In genomic region chr2:85902496-85902895, GRCh38 we compare ENCODE assay signal across 14 cellular contexts. TPM values are rescaled to one million over a fixed set of nuclear protein-coding genes. Genes with fewer than 3 reads are reported as not detected.
DNase-seq lines count a peak whose midpoint lies in the region; ATAC-seq and TF ChIP-seq lines count a peak whose summit lies in the region.
"Had no signal": no experiment of that assay in that cellular context is flagged by ENCODE, and none has a peak within 500 bp of the region (broad histone marks: within the 10 kb centered on the region; RNA-seq: fewer than 3 reads in every experiment).

No MANE protein-coding gene starts in this region.

- CTCF ChIA-PET in Caco-2 (lab: Charles Lee), result interaction anchor here (0.6 kb wide), 2 partner anchors 14 to 91 kb away, joined by 4 to 5 read pairs; partner anchors contain the start of gene ST3GAL5

- H4K20me1 ChIP-seq in GM23248 (ENCODE audit: insufficient read depth), result no peaks in the 10 kb centered on the region

- in situ Hi-C loops in GM23248 (cut with MboI), result no loop called here
- in situ Hi-C loops in brain microvascular endothelial cell (cut with HindIII; ENCODE audit: low pct_ligation_motif_present, low sequenced_read_pairs), result no loop called here

- H3K27me3 Mint-ChIP-seq in stimulated activated memory B cell treated with anti-CD40 and anti-IgM and Interleukin-4, amounts not matched to agents 10 μg/mL and 1 μg/mL and 100 μg/mL, for 72 hours, result no peaks in the 10 kb centered on the region
- H3K27me3 Mint-ChIP-seq in Caco-2 (ENCODE audit: insufficient read depth, unreplicated experiment), result no peaks in the 10 kb centered on the region
- H3K27me3 Mint-ChIP-seq: activated B cell treated with CpG ODN at 0.5 μM for 24 hours; stimulated activated naive CD8-positive, alpha-beta T cell treated with anti-CD3 and anti-CD28 coated beads, Interleukin-15, amount 100 ng/mL, for 72 hours had no signal

- no TSS peak for BruUV-seq in Caco-2 (replicated peaks; lab: Mats Ljungman, UMichigan)

- peaks cover 32% of the 10 kb centered on the region for H3K36me3 Mint-ChIP-seq in stimulated activated memory B cell treated with anti-CD40 and anti-IgM and Interleukin-4, amounts not matched to agents 10 μg/mL and 1 μg/mL and 100 μg/mL, for 72 hours
- no peaks in the 10 kb centered on the region for H3K36me3 Mint-ChIP-seq in Caco-2 (ENCODE audit: insufficient read depth, unreplicated experiment)

- peaks cover 13% of the 10 kb centered on the region for H3F3A ChIP-seq in GM23248 (ENCODE audit: insufficient read depth)

- 0 out of 2 replicates have a peak overlapping the region, but pooled peaks have one; percentile 29 for H3K9ac ChIP-seq in GM23248

- peak overlapping the region; percentile 12 for H3K27ac Mint-ChIP-seq in stimulated activated memory B cell treated with anti-CD40 and anti-IgM and Interleukin-4, amounts not matched to agents 10 μg/mL and 1 μg/mL and 100 μg/mL, for 72 hours
- H3K27ac Mint-ChIP-seq in Caco-2 (ENCODE audit: unreplicated experiment), result no peak overlapping the region
- H3K27ac Mint-ChIP-seq: activated B cell treated with CpG ODN at 0.5 μM for 24 hours; activated naive CD8-positive, alpha-beta T cell treated with anti-CD3 and anti-CD28 coated beads, Interleukin-2, amount 10 ng/mL, durations not matched to agents 7 days and 5 days; stimulated activated naive CD8-positive, alpha-beta T cell treated with anti-CD3 and anti-CD28 coated beads, Interleukin-15, amount 100 ng/mL, for 72 hours had no signal

- no peak overlapping the region for H2AFZ ChIP-seq in GM23248

- H3K27me3 ChIP-seq in GM23248 (replicated peaks; ENCODE audit: insufficient read depth) (no peaks in the 10 kb centered on the region), brain microvascular endothelial cell (replicated peaks) (no peaks in the 10 kb centered on the region), Caco-2 (replicated peaks; ENCODE audit: control insufficient read depth, insufficient read depth, low read length) (no peaks in the 10 kb centered on the region)
- H3K27me3 ChIP-seq: right lobe of liver had no signal

- H3K27ac ChIP-seq in GM23248 (peak overlapping the region; percentile 59), brain microvascular endothelial cell (no peak overlapping the region)
- H3K27ac ChIP-seq: right lobe of liver had no signal

- no peaks in the 10 kb centered on the region for H3K79me2 ChIP-seq in GM23248 (ENCODE audit: insufficient read depth)

- POLR2A ChIA-PET in Caco-2 (lab: Charles Lee), result no interaction called here

- DNase-seq in GM23248 (peak; percentile 96), brain microvascular endothelial cell (peak; percentile 57), hepatic stellate cell (ENCODE audit: low spot score) (peak; percentile 76), Caco-2 (no peak), NOMO-1 (lab: John Stamatoyannopoulos, UW; ENCODE audit: unreplicated experiment in 2 of 2) (no peak)
- DNase-seq: activated B cell treated with CpG ODN at 0.5 μM for 24 hours; activated CD8-positive, alpha-beta memory T cell treated with anti-CD3 and anti-CD28 coated beads, Interleukin-2, amount 50 U/mL, for 48 hours; activated naive CD8-positive, alpha-beta T cell treated with anti-CD3 and anti-CD28 coated beads, Interleukin-2, amount 10 ng/mL, durations not matched to agents 7 days and 5 days; CD8-positive, alpha-beta memory T cell; naive thymus-derived CD4-positive, alpha-beta T cell; right lobe of liver; stimulated activated naive CD8-positive, alpha-beta T cell treated with anti-CD3 and anti-CD28 coated beads, Interleukin-15, amount 100 ng/mL, for 72 hours had no signal

- H3K9me3 Mint-ChIP-seq in stimulated activated memory B cell treated with anti-CD40 and anti-IgM and Interleukin-4, amounts not matched to agents 10 μg/mL and 1 μg/mL and 100 μg/mL, for 72 hours, result peaks cover 10% of the 10 kb centered on the region
- no peaks in the 10 kb centered on the region for H3K9me3 Mint-ChIP-seq in Caco-2 (ENCODE audit: unreplicated experiment)
- H3K9me3 Mint-ChIP-seq: CD8-positive, alpha-beta memory T cell; naive thymus-derived CD4-positive, alpha-beta T cell had no signal

- H3K9me3 ChIP-seq in GM23248 (ENCODE audit: low read depth), result no peaks in the 10 kb centered on the region
- H3K9me3 ChIP-seq in Caco-2, result no peaks in the 10 kb centered on the region
- H3K9me3 ChIP-seq: right lobe of liver had no signal

- ATAC-seq in stimulated activated memory B cell treated with anti-CD40 and anti-IgM and Interleukin-4, amounts not matched to agents 10 μg/mL and 1 μg/mL and 100 μg/mL, for 72 hours, result no peak
- no peak for ATAC-seq in activated CD4-positive, CD25-positive, alpha-beta regulatory T cell treated with anti-CD3 and anti-CD28 coated beads, Interleukin-2, amount 50 U/mL, for 24 hours
- ATAC-seq: naive thymus-derived CD4-positive, alpha-beta T cell; right lobe of liver; stimulated activated naive CD8-positive, alpha-beta T cell treated with anti-CD3 and anti-CD28 coated beads, Interleukin-15, amount 100 ng/mL, for 72 hours had no signal

- H3K4me1 ChIP-seq in GM23248 (ENCODE audit: insufficient read depth), result peaks cover 23% of the 10 kb centered on the region
- no peaks in the 10 kb centered on the region for H3K4me1 ChIP-seq in Caco-2
- H3K4me1 ChIP-seq: right lobe of liver had no signal

- no peaks in the 10 kb centered on the region for H3K36me3 ChIP-seq in GM23248 (ENCODE audit: low read depth)
- no peaks in the 10 kb centered on the region for H3K36me3 ChIP-seq in brain microvascular endothelial cell (replicated peaks)
- H3K36me3 ChIP-seq in Caco-2 (ENCODE audit: control insufficient read depth, insufficient read depth, low read length), result no peaks in the 10 kb centered on the region; the same call in 1 of the 2 replicates
- H3K36me3 ChIP-seq: right lobe of liver had no signal

- no peak overlapping the region for H3K4me2 ChIP-seq in GM23248 (ENCODE audit: unreplicated experiment)

- intact Hi-C loops in Caco-2 (cut with micrococcal nuclease; ENCODE audit: unreplicated experiment), result no loop called here

- no peaks in the 10 kb centered on the region for H3K9me2 ChIP-seq in GM23248 (ENCODE audit: insufficient read depth)

- 0% methylated on average over 2 of the region's 2 CpGs for WGBS in GM23248 (ENCODE audit: low coverage in 1 of 2, low lambda C conversion rate in 2 of 2, missing lambda C conversion rate in 2 of 2), 2 experiments

- no peak for TF ChIP-seq CTCF in brain microvascular endothelial cell (IDR thresholded peaks at IDR 0.05; ENCODE audit: low read depth, low read length, missing control alignments)
- TF ChIP-seq CTCF in Caco-2 (IDR thresholded peaks at IDR 0.05; ENCODE audit: insufficient read depth in 1 of 2, low read depth in 1 of 2, low read length in 1 of 2, severe bottlenecking in 1 of 2, unreplicated experiment in 1 of 2), result no peak

- no peak overlapping the region for H3K4me3 Mint-ChIP-seq in stimulated activated memory B cell treated with anti-CD40 and anti-IgM and Interleukin-4, amounts not matched to agents 10 μg/mL and 1 μg/mL and 100 μg/mL, for 72 hours
- H3K4me3 Mint-ChIP-seq in Caco-2 (ENCODE audit: unreplicated experiment), result no peak overlapping the region
- H3K4me3 Mint-ChIP-seq: activated B cell treated with CpG ODN at 0.5 μM for 24 hours; activated naive CD8-positive, alpha-beta T cell treated with anti-CD3 and anti-CD28 coated beads, Interleukin-2, amount 10 ng/mL, durations not matched to agents 7 days and 5 days; CD8-positive, alpha-beta memory T cell; naive thymus-derived CD4-positive, alpha-beta T cell; stimulated activated naive CD8-positive, alpha-beta T cell treated with anti-CD3 and anti-CD28 coated beads, Interleukin-15, amount 100 ng/mL, for 72 hours had no signal

- H3K4me3 ChIP-seq in GM23248, result no peak overlapping the region
- H3K4me3 ChIP-seq in brain microvascular endothelial cell (ENCODE audit: low read depth, low read length), result no peak overlapping the region
- H3K4me3 ChIP-seq in Caco-2 (ENCODE audit: low read depth, low read length), result no peak overlapping the region
- H3K4me3 ChIP-seq: right lobe of liver had no signal

- peaks cover 10% of the 10 kb centered on the region for H3K4me1 Mint-ChIP-seq in stimulated activated memory B cell treated with anti-CD40 and anti-IgM and Interleukin-4, amounts not matched to agents 10 μg/mL and 1 μg/mL and 100 μg/mL, for 72 hours
- H3K4me1 Mint-ChIP-seq in Caco-2 (ENCODE audit: low read depth, unreplicated experiment), result no peaks in the 10 kb centered on the region

RNA-seq across cellular contexts. Expression of gene ST3GAL5, which starts 13.7 kb away (rescaled TPM):
- 21.0 and 27.2 TPM in 2 replicates for total RNA-seq in GM23248 (2014; rRNA removed; shearing (Covaris generic))
- polyA plus RNA-seq in GM23248 (2016; fragmentation: Nextera tagmentation; extraction: Ambion mirVana), result 16.4 and 18.7 TPM in 2 replicates
- 3.4 and 4.1 TPM in 2 replicates for total RNA-seq in Caco-2 (2022)

Comparison
In these comparisons a context has a peak if more than half of its experiments do, and no peak if none do; other contexts are left out.
1. DNase-seq: peak in GM23248 (single experiment), brain microvascular endothelial cell (single experiment) and hepatic stellate cell (single experiment); none in Caco-2 (0 of 2) and NOMO-1 (0 of 2).